ENCODE assay signal across 18 cellular contexts in genomic region chr5:80266566-80266965, GRCh38. TPM values are rescaled to one million over a fixed set of nuclear protein-coding genes. Genes with fewer than 3 reads are reported as not detected.
"Had no signal": no experiment of that assay in that cellular context is flagged by ENCODE, and none has a peak within 500 bp of the region (broad histone marks: within the 10 kb centered on the region; RNA-seq: fewer than 3 reads in every experiment).

No MANE protein-coding gene starts in this region.

- H3K27me3 ChIP-seq: heart left ventricle, neutrophil, right atrium auricular region, vagina had no signal

- ATAC-seq: activated CD8-positive, alpha-beta memory T cell treated with anti-CD3 and anti-CD28 coated beads, Interleukin-2, amount 10 ng/mL, durations not matched to agents 7 days and 5 days; activated T-cell treated with anti-CD3 and anti-CD28 coated beads, Interleukin-2, amount 50 U/mL, for 4 hours; heart left ventricle had no signal

- H3K9me3 ChIP-seq: heart left ventricle, neutrophil, right atrium auricular region, vagina had no signal

- H3K27ac ChIP-seq: heart left ventricle, neutrophil, right atrium auricular region, vagina had no signal

- H3K4me1 ChIP-seq: right atrium auricular region, vagina had no signal

- H3K27ac Mint-ChIP-seq: activated B cell treated with CpG ODN at 0.5 μM for 24 hours; activated CD8-positive, alpha-beta memory T cell treated with anti-CD3 and anti-CD28 coated beads, Interleukin-2, amount 10 ng/mL, durations not matched to agents 7 days and 5 days had no signal

- H3K4me3 ChIP-seq: heart left ventricle, right atrium auricular region, vagina had no signal

- H3K36me3 ChIP-seq: heart left ventricle, neutrophil, right atrium auricular region, vagina had no signal

- H3K4me3 Mint-ChIP-seq: activated B cell treated with CpG ODN at 0.5 μM for 24 hours; activated CD8-positive, alpha-beta memory T cell treated with anti-CD3 and anti-CD28 coated beads, Interleukin-2, amount 10 ng/mL, durations not matched to agents 7 days and 5 days; activated T-cell treated with anti-CD3 and anti-CD28 coated beads, Interleukin-2, amount 50 U/mL, for 4 hours had no signal

- DNase-seq: activated B cell treated with CpG ODN at 0.5 μM for 24 hours; activated CD4-positive, alpha-beta T cell treated with anti-CD3 and anti-CD28 coated beads, Interleukin-2, amount 50 U/mL, for 4 hours; activated CD8-positive, alpha-beta memory T cell treated with anti-CD3 and anti-CD28 coated beads, Interleukin-2, amount 10 ng/mL, durations not matched to agents 7 days and 5 days; activated T-cell treated with anti-CD3 and anti-CD28 coated beads, Interleukin-2, amount 50 U/mL, for 4 hours; central memory CD4-positive, alpha-beta T cell; cortex of kidney; effector CD8-positive, alpha-beta T cell; heart left ventricle; kidney; small intestine had no signal

- H3K36me3 Mint-ChIP-seq: activated CD8-positive, alpha-beta memory T cell treated with anti-CD3 and anti-CD28 coated beads, Interleukin-2, amount 10 ng/mL, durations not matched to agents 7 days and 5 days had no signal

- H3K9me3 Mint-ChIP-seq: activated B cell treated with CpG ODN at 0.5 μM for 24 hours; activated T-cell treated with anti-CD3 and anti-CD28 coated beads, Interleukin-2, amount 50 U/mL, for 4 hours had no signal

- H3K27me3 Mint-ChIP-seq: activated B cell treated with CpG ODN at 0.5 μM for 24 hours; activated CD8-positive, alpha-beta memory T cell treated with anti-CD3 and anti-CD28 coated beads, Interleukin-2, amount 10 ng/mL, durations not matched to agents 7 days and 5 days had no signal

RNA-seq across cellular contexts. Expression of gene SPZ1, which starts 53.2 kb away (rescaled TPM):
- total RNA-seq: activated B cell treated with CpG ODN at 0.5 μM for 24 hours; activated CD8-positive, alpha-beta memory T cell treated with anti-CD3 and anti-CD28 coated beads, Interleukin-2, amount 10 ng/mL, durations not matched to agents 7 days and 5 days; activated T-cell treated with anti-CD3 and anti-CD28 coated beads, Interleukin-2, amount 50 U/mL, for 4 hours; fibroblast of lung; frontal cortex; heart left ventricle; kidney; lower leg skin; mesenteric fat pad; myocyte; right atrium auricular region; vagina had no signal
